In the genomic region with DNA sequence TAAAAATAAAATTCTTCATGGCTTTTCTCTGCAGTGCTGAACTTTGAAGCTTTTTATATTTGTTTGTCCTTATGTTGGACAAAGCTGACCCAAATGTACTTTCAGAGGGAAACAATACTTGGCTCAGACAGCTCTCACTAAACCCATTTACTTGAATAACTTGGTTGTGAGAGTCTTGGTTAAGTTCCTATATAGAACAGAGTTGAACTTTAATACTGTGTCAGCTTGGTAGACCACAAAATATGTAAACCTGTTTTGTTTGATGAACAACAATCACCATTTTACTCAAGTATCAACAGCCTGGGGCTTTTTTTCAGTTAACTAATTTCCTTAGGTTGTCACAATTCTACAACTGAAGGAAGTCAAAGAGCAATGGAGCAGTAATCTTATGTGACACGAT, we compare ENCODE assay signal across 14 cellular contexts.
DNase-seq lines count a peak whose midpoint lies in the region; ATAC-seq lines count a peak whose summit lies in the region.
"Had no signal": no experiment of that assay in that cellular context is flagged by ENCODE, and none has a peak within 500 bp of the region (broad histone marks: within the 10 kb centered on the region; RNA-seq: fewer than 3 reads in every experiment).

No MANE protein-coding gene starts in this region.

- no peaks in the 10 kb centered on the region for H3K27me3 Mint-ChIP-seq in activated T-helper 1 cell treated with anti-CD3 and anti-CD28 coated beads, Interleukin-12 subunit alpha, Interleukin-12 subunit beta, Interleukin-2, Interleukin-4 antibody, amounts not matched to agents 30 ng/mL and 10 ng/mL and 1 ng/mL, durations not matched to agents 14 hours and 24 hours and 36 hours (ENCODE audit: insufficient read depth)
- H3K27me3 Mint-ChIP-seq: CD4-positive, alpha-beta memory T cell; IgD-negative memory B cell had no signal

- ATAC-seq in esophagus mucosa (peak; percentile 67), HG02938 (IDR thresholded peaks at IDR 0.05; ENCODE audit: unreplicated experiment) (no peak)
- ATAC-seq: A549, GM12878, HCT116 had no signal

- DNase-seq in HPDE6-E6E7 (ENCODE audit: extremely low spot score) (peak; percentile 10), SK-MEL-5 (ENCODE audit: low read depth, low spot score) (peak; percentile 24), DMS53 (lab: John Stamatoyannopoulos, UW) (no peak)
- DNase-seq in activated T-helper 1 cell treated with anti-CD3 and anti-CD28 coated beads, Interleukin-12 subunit alpha, Interleukin-12 subunit beta, Interleukin-2, Interleukin-4 antibody, amounts not matched to agents 30 ng/mL and 10 ng/mL and 1 ng/mL, durations not matched to agents 14 hours and 24 hours and 36 hours (ENCODE audit: low spot score), result no peak
- DNase-seq: BE2C; CD4-positive, alpha-beta memory T cell; COR-L47; GM23248 had no signal

- no peaks in the 10 kb centered on the region for H3K36me3 Mint-ChIP-seq in activated T-helper 1 cell treated with anti-CD3 and anti-CD28 coated beads, Interleukin-12 subunit alpha, Interleukin-12 subunit beta, Interleukin-2, Interleukin-4 antibody, amounts not matched to agents 30 ng/mL and 10 ng/mL and 1 ng/mL, durations not matched to agents 14 hours and 24 hours and 36 hours (ENCODE audit: low read depth)
- H3K36me3 Mint-ChIP-seq: CD4-positive, alpha-beta memory T cell; IgD-negative memory B cell had no signal

- H3K9me3 Mint-ChIP-seq in activated T-helper 1 cell treated with anti-CD3 and anti-CD28 coated beads, Interleukin-12 subunit alpha, Interleukin-12 subunit beta, Interleukin-2, Interleukin-4 antibody, amounts not matched to agents 30 ng/mL and 10 ng/mL and 1 ng/mL, durations not matched to agents 14 hours and 24 hours and 36 hours, result no peaks in the 10 kb centered on the region

- intact Hi-C loops in activated T-helper 1 cell treated with anti-CD3 and anti-CD28 coated beads, Interleukin-12 subunit alpha, Interleukin-12 subunit beta, Interleukin-2, Interleukin-4 antibody, amounts not matched to agents 30 ng/mL and 10 ng/mL and 1 ng/mL, durations not matched to agents 14 hours and 24 hours and 36 hours (cut with micrococcal nuclease), result no loop called here

- H3K27ac Mint-ChIP-seq in activated T-helper 1 cell treated with anti-CD3 and anti-CD28 coated beads, Interleukin-12 subunit alpha, Interleukin-12 subunit beta, Interleukin-2, Interleukin-4 antibody, amounts not matched to agents 30 ng/mL and 10 ng/mL and 1 ng/mL, durations not matched to agents 14 hours and 24 hours and 36 hours, result no peak overlapping the region
- H3K27ac Mint-ChIP-seq: CD4-positive, alpha-beta memory T cell; IgD-negative memory B cell had no signal

- no peak overlapping the region for H3K4me3 Mint-ChIP-seq in activated T-helper 1 cell treated with anti-CD3 and anti-CD28 coated beads, Interleukin-12 subunit alpha, Interleukin-12 subunit beta, Interleukin-2, Interleukin-4 antibody, amounts not matched to agents 30 ng/mL and 10 ng/mL and 1 ng/mL, durations not matched to agents 14 hours and 24 hours and 36 hours
- H3K4me3 Mint-ChIP-seq: CD4-positive, alpha-beta memory T cell; IgD-negative memory B cell had no signal

- H3K4me1 Mint-ChIP-seq in activated T-helper 1 cell treated with anti-CD3 and anti-CD28 coated beads, Interleukin-12 subunit alpha, Interleukin-12 subunit beta, Interleukin-2, Interleukin-4 antibody, amounts not matched to agents 30 ng/mL and 10 ng/mL and 1 ng/mL, durations not matched to agents 14 hours and 24 hours and 36 hours (ENCODE audit: low read depth), result no peaks in the 10 kb centered on the region
- H3K4me1 Mint-ChIP-seq: CD4-positive, alpha-beta memory T cell; IgD-negative memory B cell had no signal

- in situ Hi-C loops in SK-MEL-5 (cut with HindIII; ENCODE audit: low pct_unique_long_range_greater_than_20kb, low sequenced_read_pairs), result no loop called here

Comparison
In these comparisons a context has a peak if more than half of its experiments do, and no peak if none do; other contexts are left out.
1. DNase-seq: peak in HPDE6-E6E7 (single experiment) and SK-MEL-5 (single experiment); none in DMS53 (single experiment) and activated T-helper 1 cell treated with anti-CD3 and anti-CD28 coated beads, Interleukin-12 subunit alpha, Interleukin-12 subunit beta, Interleukin-2, Interleukin-4 antibody, amounts not matched to agents 30 ng/mL and 10 ng/mL and 1 ng/mL, durations not matched to agents 14 hours and 24 hours and 36 hours (single experiment).